In genomic region chr4:26351685-26352084, GRCh38 we compare ENCODE assay signal across 31 cellular contexts. TPM values are rescaled to one million over a fixed set of nuclear protein-coding genes. Genes with fewer than 3 reads are reported as not detected.
DNase-seq lines count a peak whose midpoint lies in the region; ATAC-seq and TF ChIP-seq lines count a peak whose summit lies in the region.
"Had no signal": no experiment of that assay in that cellular context is flagged by ENCODE, and none has a peak within 500 bp of the region (broad histone marks: within the 10 kb centered on the region; RNA-seq: fewer than 3 reads in every experiment).

No MANE protein-coding gene starts in this region.

- no peak overlapping the region for H4K8ac ChIP-seq in trophoblast cell (ENCODE audit: low read depth, low read length)

- no peaks in the 10 kb centered on the region for H3K27me3 Mint-ChIP-seq in T-helper 1 cell treated with Interleukin-12 subunit alpha and Interleukin-12 subunit beta and Interleukin-4 antibody, amounts not matched to agents 30 μg/mL and 1 μg/mL, for 36 hours (ENCODE audit: low read depth)
- no peaks in the 10 kb centered on the region for H3K27me3 Mint-ChIP-seq in T-helper 17 cell
- no peaks in the 10 kb centered on the region for H3K27me3 Mint-ChIP-seq in Calu3 (ENCODE audit: unreplicated experiment)
- peaks cover 2% of the 10 kb centered on the region for H3K27me3 Mint-ChIP-seq in glutamatergic neuron (ENCODE audit: unreplicated experiment)
- H3K27me3 Mint-ChIP-seq in activated CD4-positive, alpha-beta T cell treated with anti-CD3 and anti-CD28 coated beads, Interleukin-2, amount 10 ng/mL, durations not matched to agents 7 days and 5 days, result no peaks in the 10 kb centered on the region
- H3K27me3 Mint-ChIP-seq: activated CD8-positive, alpha-beta memory T cell treated with anti-CD3 and anti-CD28 coated beads, Interleukin-2, amount 10 ng/mL, durations not matched to agents 7 days and 5 days had no signal

- H4K91ac ChIP-seq in trophoblast cell (ENCODE audit: low read depth, low read length), result no peak overlapping the region

- no peak overlapping the region for H2BK5ac ChIP-seq in trophoblast cell (ENCODE audit: low read depth, low read length, poor library complexity)

- no peak overlapping the region for H3K4me3 ChIP-seq in trophoblast cell (ENCODE audit: low read depth, low read length)
- H3K4me3 ChIP-seq: breast epithelium, lung, mucosa of descending colon had no signal

- ATAC-seq in GM19395 (IDR thresholded peaks at IDR 0.05; ENCODE audit: unreplicated experiment) (peak; percentile 50), T-helper 17 cell (peak; percentile 23)
- ATAC-seq: activated CD8-positive, alpha-beta memory T cell treated with anti-CD3 and anti-CD28 coated beads, Interleukin-2, amount 10 ng/mL, durations not matched to agents 7 days and 5 days; HepG2; left cardiac atrium; mucosa of descending colon; natural killer cell; Panc1 had no signal

- H3K36me3 Mint-ChIP-seq in T-helper 1 cell treated with Interleukin-12 subunit alpha and Interleukin-12 subunit beta and Interleukin-4 antibody, amounts not matched to agents 30 μg/mL and 1 μg/mL, for 36 hours (ENCODE audit: low read depth), result peaks cover 10% of the 10 kb centered on the region
- peaks cover 5% of the 10 kb centered on the region for H3K36me3 Mint-ChIP-seq in T-helper 17 cell (ENCODE audit: low read depth)
- no peaks in the 10 kb centered on the region for H3K36me3 Mint-ChIP-seq in Calu3 (ENCODE audit: insufficient read depth, unreplicated experiment)
- no peaks in the 10 kb centered on the region for H3K36me3 Mint-ChIP-seq in glutamatergic neuron (ENCODE audit: unreplicated experiment)
- H3K36me3 Mint-ChIP-seq in activated CD4-positive, alpha-beta T cell treated with anti-CD3 and anti-CD28 coated beads, Interleukin-2, amount 10 ng/mL, durations not matched to agents 7 days and 5 days (ENCODE audit: low read depth), result peaks cover 8% of the 10 kb centered on the region
- H3K36me3 Mint-ChIP-seq: natural killer cell had no signal

- H3K36me3 ChIP-seq in trophoblast cell (ENCODE audit: control insufficient read depth in 1 of 2, insufficient read depth in 2 of 2, low read length in 2 of 2), result no peaks in the 10 kb centered on the region
- H3K36me3 ChIP-seq: breast epithelium had no signal

- H3K18ac ChIP-seq in trophoblast cell (ENCODE audit: low read length), result no peak overlapping the region

- no peak overlapping the region for H2BK120ac ChIP-seq in trophoblast cell (ENCODE audit: insufficient read depth, low read length, poor library complexity)

- H2AK5ac ChIP-seq in trophoblast cell (ENCODE audit: low read length), result no peak overlapping the region

- no peak overlapping the region for H3K9ac ChIP-seq in trophoblast cell (ENCODE audit: low read length)

- CTCF ChIA-PET in Calu3 (lab: Charles Lee), result no interaction called here
- CTCF ChIA-PET in activated CD4-positive, alpha-beta T cell treated with anti-CD3 and anti-CD28 coated beads, Interleukin-2, amount 10 ng/mL, durations not matched to agents 7 days and 5 days (lab: Charles Lee), result interaction anchor here (0.8 to 1.7 kb wide), 3 partner anchors 8 to 322 kb away, joined by 3 to 5 read pairs (median 4); no protein-coding TSS in a partner anchor

- H3K9me3 ChIP-seq in T-helper 17 cell (ENCODE audit: control insufficient read depth, low read length, poor library complexity, severe bottlenecking), result no peaks in the 10 kb centered on the region
- no peaks in the 10 kb centered on the region for H3K9me3 ChIP-seq in trophoblast cell (ENCODE audit: insufficient read depth, low read depth, low read length)
- H3K9me3 ChIP-seq: breast epithelium, mucosa of descending colon had no signal

- BruUV-seq in Calu3 (replicated peaks; lab: Mats Ljungman, UMichigan), result no TSS peak

- no peak overlapping the region for H2BK12ac ChIP-seq in trophoblast cell (ENCODE audit: low read length)

- H3K14ac ChIP-seq in trophoblast cell (ENCODE audit: low read length), result no peak overlapping the region

- intact Hi-C loops in Calu3 (cut with micrococcal nuclease; ENCODE audit: unreplicated experiment), result no loop called here

- no peaks in the 10 kb centered on the region for H3K9me3 Mint-ChIP-seq in T-helper 1 cell treated with Interleukin-12 subunit alpha and Interleukin-12 subunit beta and Interleukin-4 antibody, amounts not matched to agents 30 μg/mL and 1 μg/mL, for 36 hours
- H3K9me3 Mint-ChIP-seq in Calu3 (ENCODE audit: low read depth, unreplicated experiment), result no peaks in the 10 kb centered on the region
- H3K9me3 Mint-ChIP-seq in glutamatergic neuron (ENCODE audit: unreplicated experiment), result peaks cover 2% of the 10 kb centered on the region
- H3K9me3 Mint-ChIP-seq in activated CD4-positive, alpha-beta T cell treated with anti-CD3 and anti-CD28 coated beads, Interleukin-2, amount 10 ng/mL, durations not matched to agents 7 days and 5 days, result no peaks in the 10 kb centered on the region
- H3K9me3 Mint-ChIP-seq: activated T-helper 1 cell treated with anti-CD3 and anti-CD28 coated beads, Interleukin-12 subunit alpha, Interleukin-12 subunit beta, Interleukin-2, Interleukin-4 antibody, amounts not matched to agents 30 ng/mL and 10 ng/mL and 1 ng/mL, durations not matched to agents 14 hours and 24 hours and 36 hours; immature natural killer cell; natural killer cell had no signal

- TF ChIP-seq CTCF in Calu3 (IDR thresholded peaks at IDR 0.05; ENCODE audit: unreplicated experiment) (no peak), glutamatergic neuron (IDR thresholded peaks at IDR 0.05; ENCODE audit: partially characterized antibody, unreplicated experiment) (no peak)

- no peak overlapping the region for H4K12ac ChIP-seq in trophoblast cell (ENCODE audit: low read depth, low read length)

- peaks cover 24% of the 10 kb centered on the region for H3K4me1 Mint-ChIP-seq in T-helper 1 cell treated with Interleukin-12 subunit alpha and Interleukin-12 subunit beta and Interleukin-4 antibody, amounts not matched to agents 30 μg/mL and 1 μg/mL, for 36 hours (ENCODE audit: low read depth)
- H3K4me1 Mint-ChIP-seq in T-helper 17 cell, result peaks cover 36% of the 10 kb centered on the region
- H3K4me1 Mint-ChIP-seq in Calu3 (ENCODE audit: low read depth, unreplicated experiment), result no peaks in the 10 kb centered on the region
- H3K4me1 Mint-ChIP-seq in glutamatergic neuron (ENCODE audit: low read depth, unreplicated experiment), result peaks cover 7% of the 10 kb centered on the region
- peaks cover 27% of the 10 kb centered on the region for H3K4me1 Mint-ChIP-seq in activated CD4-positive, alpha-beta T cell treated with anti-CD3 and anti-CD28 coated beads, Interleukin-2, amount 10 ng/mL, durations not matched to agents 7 days and 5 days

- DNase-seq in T-helper 1 cell (no peak), T-helper 17 cell (no peak), trophoblast cell (no peak), Calu3 (no peak), glutamatergic neuron (no peak)
- no peak for DNase-seq in activated CD4-positive, alpha-beta T cell treated with anti-CD3 and anti-CD28 coated beads, Interleukin-2, amount 10 ng/mL, durations not matched to agents 7 days and 5 days
- DNase-seq: activated CD8-positive, alpha-beta memory T cell treated with anti-CD3 and anti-CD28 coated beads, Interleukin-2, amount 10 ng/mL, durations not matched to agents 7 days and 5 days; activated naive CD4-positive, alpha-beta T cell treated with anti-CD3 and anti-CD28 coated beads, Interleukin-2, amount 50 U/mL, for 16 hours; amygdala; C1 segment of cervical spinal cord; effector CD4-positive, alpha-beta T cell; H7; immature natural killer cell; left cardiac atrium; MM.1S; mucosa of descending colon; natural killer cell; NCI-H1417; NCI-H2081; NCI-H345; NCI-H69; Right ventricle myocardium superior; stimulated activated naive CD4-positive, alpha-beta T cell had no signal

- no peaks in the 10 kb centered on the region for H3K27me3 ChIP-seq in trophoblast cell (ENCODE audit: insufficient read depth, low read length)
- H3K27me3 ChIP-seq: breast epithelium had no signal

- H2AFZ ChIP-seq in trophoblast cell (ENCODE audit: insufficient read depth, low read length, poor library complexity), result no peak overlapping the region

- H3K79me2 ChIP-seq in trophoblast cell (ENCODE audit: control insufficient read depth, insufficient read depth, low read length, poor library complexity), result peaks cover 14% of the 10 kb centered on the region

- no peak overlapping the region for H3K23ac ChIP-seq in trophoblast cell (ENCODE audit: low read length)

- H3K27ac Mint-ChIP-seq in T-helper 1 cell treated with Interleukin-12 subunit alpha and Interleukin-12 subunit beta and Interleukin-4 antibody, amounts not matched to agents 30 μg/mL and 1 μg/mL, for 36 hours, result peak overlapping the region; percentile 21
- peak overlapping the region; percentile 8 for H3K27ac Mint-ChIP-seq in T-helper 17 cell
- H3K27ac Mint-ChIP-seq in Calu3 (ENCODE audit: unreplicated experiment), result no peak overlapping the region
- H3K27ac Mint-ChIP-seq in glutamatergic neuron (ENCODE audit: unreplicated experiment), result no peak overlapping the region
- H3K27ac Mint-ChIP-seq in activated CD4-positive, alpha-beta T cell treated with anti-CD3 and anti-CD28 coated beads, Interleukin-2, amount 10 ng/mL, durations not matched to agents 7 days and 5 days, result no peak overlapping the region
- H3K27ac Mint-ChIP-seq: activated CD8-positive, alpha-beta memory T cell treated with anti-CD3 and anti-CD28 coated beads, Interleukin-2, amount 10 ng/mL, durations not matched to agents 7 days and 5 days; activated T-helper 1 cell treated with anti-CD3 and anti-CD28 coated beads, Interleukin-12 subunit alpha, Interleukin-12 subunit beta, Interleukin-2, Interleukin-4 antibody, amounts not matched to agents 30 ng/mL and 10 ng/mL and 1 ng/mL, durations not matched to agents 14 hours and 24 hours and 36 hours; immature natural killer cell; natural killer cell had no signal

- H3K4me3 Mint-ChIP-seq in T-helper 1 cell treated with Interleukin-12 subunit alpha and Interleukin-12 subunit beta and Interleukin-4 antibody, amounts not matched to agents 30 μg/mL and 1 μg/mL, for 36 hours, result no peak overlapping the region
- H3K4me3 Mint-ChIP-seq in T-helper 17 cell (no peak overlapping the region), Calu3 (ENCODE audit: low read depth, unreplicated experiment) (no peak overlapping the region), glutamatergic neuron (ENCODE audit: unreplicated experiment) (no peak overlapping the region)
- H3K4me3 Mint-ChIP-seq in activated CD4-positive, alpha-beta T cell treated with anti-CD3 and anti-CD28 coated beads, Interleukin-2, amount 10 ng/mL, durations not matched to agents 7 days and 5 days, result no peak overlapping the region
- H3K4me3 Mint-ChIP-seq: activated CD8-positive, alpha-beta memory T cell treated with anti-CD3 and anti-CD28 coated beads, Interleukin-2, amount 10 ng/mL, durations not matched to agents 7 days and 5 days; activated T-helper 1 cell treated with anti-CD3 and anti-CD28 coated beads, Interleukin-12 subunit alpha, Interleukin-12 subunit beta, Interleukin-2, Interleukin-4 antibody, amounts not matched to agents 30 ng/mL and 10 ng/mL and 1 ng/mL, durations not matched to agents 14 hours and 24 hours and 36 hours; immature natural killer cell; natural killer cell had no signal

- H3K79me1 ChIP-seq in trophoblast cell (ENCODE audit: low read length), result no peaks in the 10 kb centered on the region

- POLR2A ChIA-PET in activated CD4-positive, alpha-beta T cell treated with anti-CD3 and anti-CD28 coated beads, Interleukin-2, amount 10 ng/mL, durations not matched to agents 7 days and 5 days (lab: Charles Lee), result no interaction called here

- WGBS in trophoblast cell (ENCODE audit: extremely low coverage, insufficient coverage, insufficient read length), result no CpG with 5 or more reads among the region's 2 CpGs

- peaks cover 0 to 2% of the 10 kb centered on the region in 2 experiments for H3K4me1 ChIP-seq in trophoblast cell (ENCODE audit: control insufficient read depth in 1 of 2, insufficient read depth in 2 of 2, low read length in 2 of 2)
- H3K4me1 ChIP-seq: breast epithelium had no signal

- peak overlapping the region; percentile 69 for H3K4ac ChIP-seq in trophoblast cell (ENCODE audit: low read depth, low read length)

- H3K4me2 ChIP-seq in trophoblast cell (ENCODE audit: low read length), result no peak overlapping the region

- no peak overlapping the region for H3K27ac ChIP-seq in trophoblast cell (ENCODE audit: low read depth, low read length)
- H3K27ac ChIP-seq: 22Rv1, breast epithelium had no signal

RNA-seq across cellular contexts. Expression of gene RBPJ, which starts 30.9 kb away (rescaled TPM):
- total RNA-seq in T-helper 17 cell, result 10 to 100 TPM; 77.9 to 88.3 TPM
- polyA plus RNA-seq in trophoblast cell (2013), result 45.4 and 47.2 TPM in 2 replicates
- 46.1 and 56.3 TPM in 2 replicates for total RNA-seq in Calu3 (2022)
- 121 TPM for total RNA-seq in glutamatergic neuron (ENCODE audit: unreplicated experiment)
- 10 to 100 TPM; 66.4 to 74.9 TPM for total RNA-seq in activated CD4-positive, alpha-beta T cell treated with anti-CD3 and anti-CD28 coated beads, Interleukin-2, amount 10 ng/mL, durations not matched to agents 7 days and 5 days

Comparison
In these comparisons a context has a peak if more than half of its experiments do, and no peak if none do; other contexts are left out.
1. H3K27ac Mint-ChIP-seq: peak in T-helper 1 cell treated with Interleukin-12 subunit alpha and Interleukin-12 subunit beta and Interleukin-4 antibody, amounts not matched to agents 30 μg/mL and 1 μg/mL, for 36 hours (single experiment) and T-helper 17 cell (single experiment); none in Calu3 (single experiment), glutamatergic neuron (single experiment) and activated CD4-positive, alpha-beta T cell treated with anti-CD3 and anti-CD28 coated beads, Interleukin-2, amount 10 ng/mL, durations not matched to agents 7 days and 5 days (single experiment).